In the genomic region with DNA sequence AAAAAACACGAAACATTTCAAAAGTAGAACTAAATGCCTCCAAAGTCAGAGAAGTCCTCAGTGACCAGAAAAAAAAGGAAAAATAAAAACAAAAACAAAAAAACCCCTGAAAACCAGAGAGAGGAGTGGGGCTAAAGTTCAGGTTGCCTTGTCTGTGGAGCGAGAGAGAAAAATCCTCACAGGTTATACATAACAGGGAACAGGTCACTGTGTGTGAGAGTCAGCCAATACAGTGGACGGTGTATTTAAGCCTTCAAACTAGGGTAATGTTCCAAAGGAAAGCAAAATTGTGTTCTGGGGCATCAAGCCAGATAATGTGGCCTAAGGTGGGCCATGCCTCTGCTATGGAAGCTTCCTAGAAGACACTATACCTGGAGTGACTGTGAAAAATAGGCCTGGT, we compare ENCODE assay signal across 25 cellular contexts.
"Had no signal": no experiment of that assay in that cellular context is flagged by ENCODE, and none has a peak within 500 bp of the region (broad histone marks: within the 10 kb centered on the region; RNA-seq: fewer than 3 reads in every experiment).

No MANE protein-coding gene starts in this region.

- ATAC-seq: foreskin keratinocyte, gastroesophageal sphincter, heart left ventricle, left colon, left lung, left ventricle myocardium superior, lower lobe of right lung, mucosa of descending colon had no signal

- DNase-seq: dermis blood vessel endothelial cell; dorsolateral prefrontal cortex; effector CD4-positive, alpha-beta T cell; effector memory CD4-positive, alpha-beta T cell; foreskin keratinocyte; heart left ventricle; hypothalamus; immature natural killer cell; islet precursor cell; kidney; kidney glomerular epithelial cell; left colon; left lung; left ventricle myocardium superior; lower lobe of right lung; mesendoderm; mucosa of descending colon; naive B cell had no signal

- H2AFZ ChIP-seq: hepatocyte had no signal

- H3K27me3 ChIP-seq: dorsolateral prefrontal cortex, esophagus muscularis mucosa, foreskin keratinocyte, gastroesophageal sphincter, heart left ventricle, hepatocyte, left lung had no signal

- H3K4me3 Mint-ChIP-seq: immature natural killer cell, naive B cell had no signal

- H3K36me3 ChIP-seq: esophagus muscularis mucosa, gastroesophageal sphincter, heart left ventricle, left lung, lower lobe of right lung had no signal

- H3K27ac Mint-ChIP-seq: immature natural killer cell had no signal

- H3K36me3 Mint-ChIP-seq: immature natural killer cell, naive B cell had no signal

- H3K9me3 Mint-ChIP-seq: immature natural killer cell had no signal

- H3K27ac ChIP-seq: coronary artery, dorsolateral prefrontal cortex, esophagus muscularis mucosa, foreskin keratinocyte, gastroesophageal sphincter, heart left ventricle, hepatocyte, left lung, lower lobe of right lung had no signal

- H3K9me3 ChIP-seq: esophagus muscularis mucosa, gastroesophageal sphincter, left lung, lower lobe of right lung, mucosa of descending colon had no signal

- H3K4me1 Mint-ChIP-seq: immature natural killer cell, naive B cell had no signal

- FAIRE-seq: colon, endothelial cell of umbilical vein, frontal cortex, kidney had no signal

- H3K79me2 ChIP-seq: hepatocyte had no signal

- H3K4me1 ChIP-seq: esophagus muscularis mucosa, foreskin keratinocyte, gastroesophageal sphincter, heart left ventricle, left lung, lower lobe of right lung had no signal

- H3K4me2 ChIP-seq: hepatocyte had no signal

- H3K4me3 ChIP-seq: coronary artery, dorsolateral prefrontal cortex, esophagus muscularis mucosa, gastroesophageal sphincter, heart left ventricle, hepatocyte, left lung, lower lobe of right lung, mucosa of descending colon had no signal
